ENCODE assay signal across 11 cellular contexts in the genomic region with DNA sequence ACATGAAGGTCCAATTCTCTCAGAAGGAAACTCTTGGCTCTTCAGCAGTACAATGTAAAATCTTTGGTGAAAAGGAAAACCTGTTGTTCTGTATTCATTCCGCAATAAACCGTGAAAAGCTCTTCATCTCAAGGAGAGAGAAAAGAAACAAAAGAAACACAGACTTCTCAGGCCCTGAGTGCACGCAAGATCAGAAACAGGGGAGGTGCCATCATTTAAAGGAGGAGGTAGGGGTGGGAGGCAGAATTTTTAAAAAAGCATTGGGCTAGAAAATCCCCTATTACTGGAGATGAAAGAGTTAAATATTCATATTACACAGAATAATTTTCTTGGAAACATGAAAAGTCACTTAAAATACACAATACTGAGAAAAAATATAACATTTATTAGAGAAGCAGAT. TPM values are rescaled to one million over a fixed set of nuclear protein-coding genes. Genes with fewer than 3 reads are reported as not detected.
DNase-seq lines count a peak whose midpoint lies in the region; ATAC-seq and TF ChIP-seq lines count a peak whose summit lies in the region.
"Had no signal": no experiment of that assay in that cellular context is flagged by ENCODE, and none has a peak within 500 bp of the region (broad histone marks: within the 10 kb centered on the region; RNA-seq: fewer than 3 reads in every experiment).

No MANE protein-coding gene starts in this region.

- peaks cover 18% of the 10 kb centered on the region for H3F3A ChIP-seq in Loucy (ENCODE audit: low read depth)

- H3K14ac ChIP-seq in neuronal stem cell (ENCODE audit: low read length): no peak overlapping the region

- no CpG with 5 or more reads among the region's 3 CpGs for WGBS in neuronal stem cell (ENCODE audit: extremely low coverage in 2 of 2, insufficient read length in 2 of 2, insufficient replicate concordance in 1 of 2), 2 donors

- H3K4me2 ChIP-seq in Loucy (ENCODE audit: low read depth, low read length, poor library complexity, severe bottlenecking): peak overlapping the region; percentile 95
- peak overlapping the region; percentile 71 for H3K4me2 ChIP-seq in osteoblast (ENCODE audit: insufficient read depth, low read length)
- no peak overlapping the region for H3K4me2 ChIP-seq in neuronal stem cell (ENCODE audit: insufficient read depth, low read length, poor library complexity, severe bottlenecking)
- H3K4me2 ChIP-seq: PC-9 had no signal

- DNase-seq in CD14-positive monocyte (ENCODE audit: low spot score): no peak
- no peak for DNase-seq in central memory CD8-positive, alpha-beta T cell (ENCODE audit: low spot score in 2 of 2)
- DNase-seq in osteoblast (ENCODE audit: insufficient read length, low spot score, missing footprints): peak; percentile 44
- no peak for DNase-seq in neuronal stem cell (ENCODE audit: low spot score)
- no peak for DNase-seq in inferior parietal cortex (ENCODE audit: extremely low spot score)
- DNase-seq: amniotic stem cell, PC-9 had no signal

- H2BK120ac ChIP-seq in neuronal stem cell (ENCODE audit: low read depth, low read length): no peak overlapping the region

- H3K79me2 ChIP-seq in Loucy (ENCODE audit: insufficient read depth, low read length): peaks cover 25% of the 10 kb centered on the region
- H3K79me2 ChIP-seq in osteoblast (ENCODE audit: insufficient read depth, low read length): no peaks in the 10 kb centered on the region

- H3K18ac ChIP-seq in neuronal stem cell (ENCODE audit: low read length): no peak overlapping the region

- no peak overlapping the region for H3K4me3 Mint-ChIP-seq in CD14-positive monocyte
- H3K4me3 Mint-ChIP-seq in central memory CD8-positive, alpha-beta T cell: peak overlapping the region; percentile 93

- H2BK12ac ChIP-seq in neuronal stem cell (ENCODE audit: low read length): no peak overlapping the region

- H3K9me2 ChIP-seq in Loucy (replicated peaks; ENCODE audit: low read depth, low read length): no peaks in the 10 kb centered on the region

- peaks cover 55% of the 10 kb centered on the region for H3K4me1 Mint-ChIP-seq in CD14-positive monocyte
- peaks cover 87% of the 10 kb centered on the region for H3K4me1 Mint-ChIP-seq in central memory CD8-positive, alpha-beta T cell

- no peak overlapping the region for H2AFZ ChIP-seq in Loucy (ENCODE audit: low read length)
- no peak overlapping the region for H2AFZ ChIP-seq in osteoblast (ENCODE audit: low read length)
- no peak overlapping the region for H2AFZ ChIP-seq in neuronal stem cell (ENCODE audit: low read length)
- H2AFZ ChIP-seq: PC-9 had no signal

- peak overlapping the region; percentile 94 for H3K9ac ChIP-seq in Loucy (ENCODE audit: low read depth, low read length, poor library complexity, severe bottlenecking)
- H3K9ac ChIP-seq in neuronal stem cell (ENCODE audit: low read depth, low read length, poor library complexity): no peak overlapping the region

- no peak overlapping the region for H2AK5ac ChIP-seq in neuronal stem cell (ENCODE audit: low read depth, low read length)

- no peak overlapping the region for H3K4ac ChIP-seq in neuronal stem cell (ENCODE audit: low read length)

- no peak overlapping the region for H3K23ac ChIP-seq in neuronal stem cell (ENCODE audit: low read depth, low read length, poor library complexity)

- H3K36me3 ChIP-seq in Loucy (ENCODE audit: insufficient read depth, low read length) (peaks cover 23% of the 10 kb centered on the region; the same call in 1 of the 2 replicates), osteoblast (ENCODE audit: insufficient read depth, low read length) (peaks cover 20% of the 10 kb centered on the region), neuronal stem cell (replicated peaks in 1 of 2; ENCODE audit: control insufficient read depth in 2 of 2, insufficient read depth in 2 of 2, low read length in 2 of 2) (peaks cover 13 to 50% of the 10 kb centered on the region in 2 donors)
- H3K36me3 ChIP-seq: ovary had no signal

- no peak overlapping the region for H4K8ac ChIP-seq in neuronal stem cell (ENCODE audit: low read depth, low read length)

- peak overlapping the region; percentile 66 for H3K4me3 ChIP-seq in Loucy (ENCODE audit: low read length, poor library complexity, severe bottlenecking)
- no peak overlapping the region for H3K4me3 ChIP-seq in osteoblast (ENCODE audit: insufficient read depth, low read length)
- no peak overlapping the region for H3K4me3 ChIP-seq in neuronal stem cell (ENCODE audit: low read length in 2 of 2)
- H3K4me3 ChIP-seq: ovary, PC-9 had no signal

- peaks cover 0 to 3% (median 0%) of the 10 kb centered on the region in 3 donors for H3K27me3 Mint-ChIP-seq in CD14-positive monocyte (ENCODE audit: low read depth in 3 of 3)
- no peaks in the 10 kb centered on the region for H3K27me3 Mint-ChIP-seq in central memory CD8-positive, alpha-beta T cell

- no peak overlapping the region for H2BK15ac ChIP-seq in neuronal stem cell (ENCODE audit: low read length)

- ATAC-seq in central memory CD8-positive, alpha-beta T cell (replicated peaks; ENCODE audit: extremely low read depth, poor library complexity, severe bottlenecking): no peak
- ATAC-seq in HG02623 (IDR thresholded peaks at IDR 0.05; ENCODE audit: unreplicated experiment): no peak
- ATAC-seq in HG03175 (IDR thresholded peaks at IDR 0.05; ENCODE audit: unreplicated experiment): no peak

- H3K27ac Mint-ChIP-seq in CD14-positive monocyte: peak overlapping the region in 6 of 7 donors; percentile 45 to 98 (median 74)
- H3K27ac Mint-ChIP-seq in central memory CD8-positive, alpha-beta T cell (ENCODE audit: low read depth): peak overlapping the region; percentile 99

- no peaks in the 10 kb centered on the region for H3K79me1 ChIP-seq in neuronal stem cell (ENCODE audit: low read depth, low read length)

- TF ChIP-seq CTCF in CD14-positive monocyte (IDR thresholded peaks at IDR 0.05): no peak
- TF ChIP-seq CTCF in Loucy (conservative IDR thresholded peaks at IDR 0.05; ENCODE audit: low read length): no peak
- no peak for TF ChIP-seq CTCF in osteoblast (IDR thresholded peaks at IDR 0.05; ENCODE audit: extremely low read depth, low read depth, low read length)

- H3K9me3 ChIP-seq in Loucy (ENCODE audit: insufficient read depth, low read depth, low read length): no peaks in the 10 kb centered on the region
- H3K9me3 ChIP-seq in osteoblast (ENCODE audit: low read depth, low read length): no peaks in the 10 kb centered on the region
- peaks cover 0 to 9% of the 10 kb centered on the region in 2 donors for H3K9me3 ChIP-seq in neuronal stem cell (replicated peaks in 1 of 2; ENCODE audit: control insufficient read depth in 2 of 2, insufficient read depth in 1 of 2, low read depth in 1 of 2, low read length in 2 of 2)
- H3K9me3 ChIP-seq: ovary had no signal

- H3K4me1 ChIP-seq in Loucy (ENCODE audit: insufficient read depth, low read length, poor library complexity, severe bottlenecking): peaks cover 74% of the 10 kb centered on the region
- peaks cover 11% of the 10 kb centered on the region for H3K4me1 ChIP-seq in osteoblast (ENCODE audit: insufficient read depth, low read length)
- peaks cover 4 to 11% of the 10 kb centered on the region in 2 donors for H3K4me1 ChIP-seq in neuronal stem cell (ENCODE audit: control insufficient read depth in 2 of 2, insufficient read depth in 1 of 2, low read depth in 1 of 2, low read length in 2 of 2)

- H4K20me1 ChIP-seq in Loucy (ENCODE audit: insufficient read depth, low read length, poor library complexity, severe bottlenecking): no peaks in the 10 kb centered on the region
- H4K20me1 ChIP-seq in osteoblast (ENCODE audit: insufficient read depth, low read length): no peaks in the 10 kb centered on the region

- no peak overlapping the region for H4K91ac ChIP-seq in neuronal stem cell (ENCODE audit: low read depth, low read length, poor library complexity)

- no peak overlapping the region for H2BK5ac ChIP-seq in neuronal stem cell (ENCODE audit: low read length)

- no peak overlapping the region for H3K27ac ChIP-seq in osteoblast (ENCODE audit: low read depth, low read length)
- H3K27ac ChIP-seq in neuronal stem cell (replicated peaks; ENCODE audit: low read length): no peak overlapping the region
- H3K27ac ChIP-seq: PC-9 had no signal

- intact Hi-C loops in CD14-positive monocyte (cut with micrococcal nuclease): no loop called here

- no peaks in the 10 kb centered on the region for H3K9me3 Mint-ChIP-seq in CD14-positive monocyte
- no peaks in the 10 kb centered on the region for H3K9me3 Mint-ChIP-seq in central memory CD8-positive, alpha-beta T cell

- H3K36me3 Mint-ChIP-seq in CD14-positive monocyte: peaks cover 46 to 57% of the 10 kb centered on the region in 2 donors
- H3K36me3 Mint-ChIP-seq in central memory CD8-positive, alpha-beta T cell (ENCODE audit: insufficient read depth): peaks cover 79% of the 10 kb centered on the region

- no peaks in the 10 kb centered on the region for H3K27me3 ChIP-seq in Loucy (ENCODE audit: insufficient read depth, low read length, poor library complexity, severe bottlenecking)
- no peaks in the 10 kb centered on the region for H3K27me3 ChIP-seq in osteoblast (ENCODE audit: insufficient read depth, low read length)
- H3K27me3 ChIP-seq in neuronal stem cell (ENCODE audit: control insufficient read depth in 3 of 3, insufficient read depth in 3 of 3, low read depth in 1 of 3, low read length in 3 of 3): no peaks in the 10 kb centered on the region
- H3K27me3 ChIP-seq: ovary had no signal

RNA-seq across cellular contexts. Expression of gene USP20, which starts 56.3 kb away (rescaled TPM):
- 1 to 10 TPM; 2.7 to 5.2 TPM for polyA plus RNA-seq in CD14-positive monocyte
- total RNA-seq in osteoblast: 9.1 and 10.5 TPM in 2 replicates
- polyA plus RNA-seq in neuronal stem cell (2013, experiment 1 of 2): 11.8 TPM
- 10.9 TPM for polyA plus RNA-seq in neuronal stem cell (2013, experiment 2 of 2)

RNA-seq across cellular contexts. Expression of gene C9orf78, which starts 56.4 kb away (rescaled TPM):
- polyA plus RNA-seq in CD14-positive monocyte: 10 to 100 TPM; 53.3 to 82.4 TPM
- total RNA-seq in osteoblast: 30.8 and 41.0 TPM in 2 replicates
- polyA plus RNA-seq in neuronal stem cell (2013, experiment 1 of 2): 37.6 TPM
- polyA plus RNA-seq in neuronal stem cell (2013, experiment 2 of 2): 36.0 TPM
